Comparison of ENCODE assay signal across 12 cellular contexts in the genomic region with DNA sequence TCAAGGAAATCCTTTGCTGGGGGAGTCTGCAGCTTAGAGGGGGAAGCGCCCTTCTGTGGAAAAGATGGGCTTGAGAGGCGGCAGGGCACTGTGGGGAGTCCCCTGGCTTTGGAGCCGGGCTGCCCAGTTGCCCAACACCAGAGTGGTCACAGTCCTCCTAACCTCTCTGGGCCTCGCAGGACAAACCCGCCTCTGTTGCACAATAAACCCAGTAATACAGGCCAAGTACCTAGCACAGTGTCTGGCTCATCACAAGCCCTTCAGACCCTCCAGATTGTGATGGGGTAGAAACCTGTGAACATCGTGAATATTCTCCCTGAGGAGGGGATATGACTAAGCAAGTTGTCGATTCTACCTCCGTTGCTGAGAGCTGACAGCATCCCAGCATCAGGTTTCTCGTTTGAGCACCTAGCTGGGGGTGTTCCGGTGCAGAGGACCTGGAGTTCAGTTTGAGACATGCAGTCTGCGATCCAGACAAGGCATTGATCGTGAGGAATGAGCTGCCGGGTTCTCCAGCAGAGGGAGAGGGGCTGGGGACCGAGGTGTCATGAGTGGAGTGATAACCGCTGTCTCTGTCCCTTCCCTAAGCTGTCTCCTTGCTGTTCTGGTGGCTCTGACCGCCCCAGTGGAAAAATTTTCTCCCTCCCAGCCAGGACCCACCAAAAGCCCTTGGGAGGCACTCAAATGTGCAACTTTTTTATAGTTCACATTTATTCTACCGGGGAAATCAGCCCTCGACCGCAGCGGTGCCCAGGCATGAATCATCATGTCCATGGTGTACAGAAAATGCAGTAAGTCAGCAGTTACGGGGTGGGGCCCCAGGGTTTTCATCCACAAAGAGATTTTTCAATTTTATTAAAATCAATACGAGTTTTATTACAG.
A peak's percentile ranks its signal among the peaks of the same experiment; 100 is the strongest.
DNase-seq lines count a peak whose midpoint lies in the region; ATAC-seq and TF ChIP-seq lines count a peak whose summit lies in the region.
"Had no signal": no experiment of that assay in that cellular context is flagged by ENCODE, and none has a peak within 500 bp of the region (broad histone marks: within the 10 kb centered on the region; RNA-seq: fewer than 3 reads in every experiment).

No MANE protein-coding gene starts in this region.

- RAD21 ChIA-PET in HCT116 (lab: Charles Lee; ENCODE audit: low non-redundant PET in 1 of 2, low total read pairs in 2 of 2, uncharacterized antibody in 2 of 2, unreplicated experiment in 2 of 2), result no interaction called here

- H2AFZ ChIP-seq in HCT116 (ENCODE audit: low read depth, low read length, poor library complexity, severe bottlenecking), result no peak overlapping the region

- H3K36me3 ChIP-seq in HCT116 (ENCODE audit: control insufficient read depth in 1 of 2, insufficient read depth in 2 of 2, low read length in 2 of 2), result no peaks in the 10 kb centered on the region

- peaks cover 6 to 7% of the 10 kb centered on the region in 2 experiments; a peak in 3 of 4 replicates for H3K4me1 ChIP-seq in HCT116 (ENCODE audit: control insufficient read depth in 1 of 2, insufficient read depth in 2 of 2, low read length in 2 of 2)

- BruUV-seq in HCT116 (replicated peaks; lab: Mats Ljungman, UMichigan), result no TSS peak

- intact Hi-C loops in HCT116 (cut with micrococcal nuclease), result no loop called here

- no peak overlapping the region for H3K27ac Mint-ChIP-seq in activated naive CD4-positive, alpha-beta T cell treated with anti-CD3 and anti-CD28 coated beads, Interleukin-2, amount 10 ng/mL, durations not matched to agents 7 days and 5 days
- H3K27ac Mint-ChIP-seq: naive thymus-derived CD8-positive, alpha-beta T cell had no signal

- no peaks in the 10 kb centered on the region for H3K27me3 Mint-ChIP-seq in activated naive CD4-positive, alpha-beta T cell treated with anti-CD3 and anti-CD28 coated beads, Interleukin-2, amount 10 ng/mL, durations not matched to agents 7 days and 5 days

- no peak; the same call in 1 of the 2 replicates for ATAC-seq in HCT116
- ATAC-seq: naive thymus-derived CD8-positive, alpha-beta T cell had no signal

- H3K27me3 ChIP-seq in HCT116 (ENCODE audit: insufficient read depth, low read length), result peaks cover 36% of the 10 kb centered on the region

- H3K4me2 ChIP-seq in HCT116 (ENCODE audit: low read length), result peak overlapping the region; percentile 33; the same call in 1 of the 2 replicates

- H3K4me1 Mint-ChIP-seq in activated naive CD4-positive, alpha-beta T cell treated with anti-CD3 and anti-CD28 coated beads, Interleukin-2, amount 10 ng/mL, durations not matched to agents 7 days and 5 days, result no peaks in the 10 kb centered on the region
- H3K4me1 Mint-ChIP-seq: naive thymus-derived CD8-positive, alpha-beta T cell had no signal

- no peak overlapping the region for H3K4me3 Mint-ChIP-seq in activated naive CD4-positive, alpha-beta T cell treated with anti-CD3 and anti-CD28 coated beads, Interleukin-2, amount 10 ng/mL, durations not matched to agents 7 days and 5 days
- H3K4me3 Mint-ChIP-seq: naive thymus-derived CD8-positive, alpha-beta T cell had no signal

- no peak overlapping the region for H3K4me3 ChIP-seq in HCT116 (replicated peaks in 1 of 2; ENCODE audit: low read depth in 1 of 2, low read length in 2 of 2)
- no peak overlapping the region for H3K4me3 ChIP-seq in foreskin fibroblast (ENCODE audit: low read depth in 1 of 2, low read length in 2 of 2)

- no peak for TF ChIP-seq RAD21 in HCT116 (IDR thresholded peaks at IDR 0.05; ENCODE audit: low read depth)

- no peaks in the 10 kb centered on the region for H3K79me2 ChIP-seq in HCT116 (ENCODE audit: insufficient read depth, low read length)

- no peaks in the 10 kb centered on the region for H3K9me2 ChIP-seq in HCT116 (ENCODE audit: insufficient read depth)

- H3K9ac ChIP-seq in HCT116 (ENCODE audit: low read length), result no peak overlapping the region

- no peaks in the 10 kb centered on the region for H3K9me3 Mint-ChIP-seq in activated naive CD4-positive, alpha-beta T cell treated with anti-CD3 and anti-CD28 coated beads, Interleukin-2, amount 10 ng/mL, durations not matched to agents 7 days and 5 days
- H3K9me3 Mint-ChIP-seq: naive thymus-derived CD8-positive, alpha-beta T cell had no signal

- TF ChIP-seq CTCF in HCT116 (IDR thresholded peaks at IDR 0.05 in 2 of 3, conservative IDR thresholded peaks at IDR 0.05 in 1 of 3; ENCODE audit: borderline replicate concordance in 1 of 3, insufficient read depth in 1 of 3, low read depth in 2 of 3, low read length in 2 of 3), result no peak
- TF ChIP-seq CTCF in RWPE1 (conservative IDR thresholded peaks at IDR 0.05; ENCODE audit: low read depth), result no peak
- TF ChIP-seq CTCF in foreskin fibroblast (IDR thresholded peaks at IDR 0.05; ENCODE audit: low read depth, low read length), result no peak

- no peak overlapping the region for H3K27ac ChIP-seq in HCT116 (ENCODE audit: low read depth, low read length)
- H3K27ac ChIP-seq in RWPE1, result peak overlapping the region; percentile 98

- no peaks in the 10 kb centered on the region for H4K20me1 ChIP-seq in HCT116 (ENCODE audit: insufficient read depth)

- DNase-seq in A172 (ENCODE audit: low spot score) (peak; percentile 62), HCT116 (ENCODE audit: low read depth, low spot score) (no peak), RWPE1 (ENCODE audit: low spot score) (peak; percentile 84), foreskin fibroblast (peak; percentile 4 to 38), T1000 (lab: John Stamatoyannopoulos, UW) (no peak), NCI-H2171 (lab: John Stamatoyannopoulos, UW) (no peak)
- DNase-seq in effector CD4-positive, alpha-beta T cell, result no peak
- no peak for DNase-seq in activated naive CD4-positive, alpha-beta T cell treated with anti-CD3 and anti-CD28 coated beads, Interleukin-2, amount 10 ng/mL, durations not matched to agents 7 days and 5 days
- DNase-seq: naive thymus-derived CD8-positive, alpha-beta T cell; NCI-H446; stimulated activated CD4-positive, alpha-beta T cell treated with anti-CD3 and anti-CD28 coated beads, Interleukin-15, amount 100 ng/mL, for 24 hours; T-helper 1 cell had no signal

- H3K36me3 Mint-ChIP-seq in activated naive CD4-positive, alpha-beta T cell treated with anti-CD3 and anti-CD28 coated beads, Interleukin-2, amount 10 ng/mL, durations not matched to agents 7 days and 5 days, result no peaks in the 10 kb centered on the region
- H3K36me3 Mint-ChIP-seq: naive thymus-derived CD8-positive, alpha-beta T cell had no signal

- H3K9me3 ChIP-seq in HCT116 (ENCODE audit: control insufficient read depth in 1 of 2, insufficient read depth in 1 of 2, low read depth in 1 of 2, low read length in 2 of 2), result no peaks in the 10 kb centered on the region

- CTCF ChIA-PET in HCT116 (lab: Charles Lee) (no interaction called here), RWPE1 (lab: Yijun Ruan, JAX) (interaction anchor here (0.7 to 1.1 kb wide), 2 partner anchors 165 to 793 kb away, joined by 4 to 5 read pairs; a partner anchor contains a TSS)
- CTCF ChIA-PET in activated naive CD4-positive, alpha-beta T cell treated with anti-CD3 and anti-CD28 coated beads, Interleukin-2, amount 10 ng/mL, durations not matched to agents 7 days and 5 days (lab: Charles Lee), result no interaction called here

- POLR2A ChIA-PET in HCT116 (lab: Charles Lee), result no interaction called here
- POLR2A ChIA-PET in RWPE1 (lab: Yijun Ruan, JAX; ENCODE audit: low non-redundant PET), result no interaction called here

- TF ChIP-seq POLR2A in HCT116 (IDR thresholded peaks at IDR 0.05; ENCODE audit: borderline replicate concordance, extremely low read depth, insufficient read depth, insufficient read length), result no peak

TF ChIP-seq in HCT116, 20 proteins besides CTCF, POLR2A, EP300 and RAD21 (continues in another document):
- TF ChIP-seq, protein P1, sequence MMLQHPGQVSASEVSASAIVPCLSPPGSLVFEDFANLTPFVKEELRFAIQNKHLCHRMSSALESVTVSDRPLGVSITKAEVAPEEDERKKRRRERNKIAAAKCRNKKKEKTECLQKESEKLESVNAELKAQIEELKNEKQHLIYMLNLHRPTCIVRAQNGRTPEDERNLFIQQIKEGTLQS (IDR thresholded peaks at IDR 0.05), result no peak
- TF ChIP-seq, protein P2, sequence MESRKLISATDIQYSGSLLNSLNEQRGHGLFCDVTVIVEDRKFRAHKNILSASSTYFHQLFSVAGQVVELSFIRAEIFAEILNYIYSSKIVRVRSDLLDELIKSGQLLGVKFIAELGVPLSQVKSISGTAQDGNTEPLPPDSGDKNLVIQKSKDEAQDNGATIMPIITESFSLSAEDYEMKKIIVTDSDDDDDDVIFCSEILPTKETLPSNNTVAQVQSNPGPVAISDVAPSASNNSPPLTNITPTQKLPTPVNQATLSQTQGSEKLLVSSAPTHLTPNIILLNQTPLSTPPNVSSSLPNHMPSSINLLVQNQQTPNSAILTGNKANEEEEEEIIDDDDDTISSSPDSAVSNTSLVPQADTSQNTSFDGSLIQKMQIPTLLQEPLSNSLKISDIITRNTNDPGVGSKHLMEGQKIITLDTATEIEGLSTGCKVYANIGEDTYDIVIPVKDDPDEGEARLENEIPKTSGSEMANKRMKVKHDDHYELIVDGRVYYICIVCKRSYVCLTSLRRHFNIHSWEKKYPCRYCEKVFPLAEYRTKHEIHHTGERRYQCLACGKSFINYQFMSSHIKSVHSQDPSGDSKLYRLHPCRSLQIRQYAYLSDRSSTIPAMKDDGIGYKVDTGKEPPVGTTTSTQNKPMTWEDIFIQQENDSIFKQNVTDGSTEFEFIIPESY (IDR thresholded peaks at IDR 0.05; ENCODE audit: extremely low read depth, insufficient replicate concordance, low read length), result no peak
- TF ChIP-seq JUND (IDR thresholded peaks at IDR 0.05), result no peak
- no peak for TF ChIP-seq ELF1 (IDR thresholded peaks at IDR 0.05; ENCODE audit: borderline replicate concordance, low read depth)

Comparison
In these comparisons a context has a peak if more than half of its experiments do, and no peak if none do; other contexts are left out.
1. DNase-seq: peak in A172 (single experiment), RWPE1 (single experiment) and foreskin fibroblast (2 of 2); none in HCT116 (single experiment), effector CD4-positive, alpha-beta T cell (single experiment), T1000 (single experiment), NCI-H2171 (single experiment) and activated naive CD4-positive, alpha-beta T cell treated with anti-CD3 and anti-CD28 coated beads, Interleukin-2, amount 10 ng/mL, durations not matched to agents 7 days and 5 days (single experiment).